In genomic region chrX:154348646-154349358, GRCh38 we compare ENCODE assay signal across 15 cellular contexts. TPM values are rescaled to one million over a fixed set of nuclear protein-coding genes. Genes with fewer than 3 reads are reported as not detected.
DNase-seq lines count a peak whose midpoint lies in the region; ATAC-seq, FAIRE-seq and TF ChIP-seq lines count a peak whose summit lies in the region.
"Had no signal": no experiment of that assay in that cellular context is flagged by ENCODE, and none has a peak within 500 bp of the region (broad histone marks: within the 10 kb centered on the region; RNA-seq: fewer than 3 reads in every experiment).

No MANE protein-coding gene starts in this region.

- H2AK5ac ChIP-seq in H1 (ENCODE audit: low read depth, low read length), result no peak overlapping the region

- TF ChIP-seq CTCF in H1 (IDR thresholded peaks at IDR 0.05; ENCODE audit: control extremely low read depth in 1 of 3, insufficient read depth in 1 of 3, low read depth in 1 of 3, low read length in 3 of 3) (no peak), progenitor cell of endocrine pancreas (IDR thresholded peaks at IDR 0.05; ENCODE audit: unreplicated experiment) (no peak), foreskin keratinocyte (conservative IDR thresholded peaks at IDR 0.05) (no peak)

- no peak overlapping the region for H2BK20ac ChIP-seq in H1 (ENCODE audit: low read length)

- peaks cover 3% of the 10 kb centered on the region for H3K9me3 Mint-ChIP-seq in progenitor cell of endocrine pancreas (ENCODE audit: low read depth)
- H3K9me3 Mint-ChIP-seq: activated T-cell treated with anti-CD3 and anti-CD28 coated beads, Interleukin-2, amount 50 U/mL, for 72 hours; stimulated activated naive CD8-positive, alpha-beta T cell treated with anti-CD3 and anti-CD28 coated beads, Interleukin-15, Interleukin-2, amounts not matched to agents 100 ng/mL and 50 ng/mL, for 24 hours had no signal

- ATAC-seq in foreskin keratinocyte (no peak), GM18861 (IDR thresholded peaks at IDR 0.05; ENCODE audit: unreplicated experiment) (no peak)
- ATAC-seq: activated T-cell treated with anti-CD3 and anti-CD28 coated beads, Interleukin-2, amount 50 U/mL, for 72 hours had no signal

- H3K27me3 Mint-ChIP-seq in progenitor cell of endocrine pancreas, result no peaks in the 10 kb centered on the region
- H3K27me3 Mint-ChIP-seq: stimulated activated naive CD8-positive, alpha-beta T cell treated with anti-CD3 and anti-CD28 coated beads, Interleukin-15, Interleukin-2, amounts not matched to agents 100 ng/mL and 50 ng/mL, for 24 hours had no signal

- no peak overlapping the region for H2BK5ac ChIP-seq in H1 (ENCODE audit: low read depth, low read length)

- no peak overlapping the region for H3K4me3 ChIP-seq in H1 (ENCODE audit: extremely low read depth in 1 of 4, insufficient read depth in 2 of 4, low read depth in 3 of 4, low read length in 4 of 4)

- H3K18ac ChIP-seq in H1 (ENCODE audit: extremely low read depth, low read length), result no peak overlapping the region

- H2AFZ ChIP-seq in H1 (ENCODE audit: low read length), result no peak overlapping the region

- no peaks in the 10 kb centered on the region for H3K79me2 ChIP-seq in H1 (ENCODE audit: control insufficient read depth in 1 of 2, insufficient read depth in 2 of 2, low read length in 2 of 2)

- peaks cover 4% of the 10 kb centered on the region for H3K36me3 Mint-ChIP-seq in progenitor cell of endocrine pancreas (ENCODE audit: insufficient read depth)

- TF ChIP-seq RAD21 in H1 (IDR thresholded peaks at IDR 0.05 in 1 of 2, conservative IDR thresholded peaks at IDR 0.05 in 1 of 2; ENCODE audit: low read depth in 2 of 2, low read length in 2 of 2), result no peak

- no peak overlapping the region for H4K8ac ChIP-seq in H1 (ENCODE audit: extremely low read depth, insufficient read depth, low read length)

- H3K9me3 ChIP-seq in H1 (ENCODE audit: insufficient read depth in 2 of 2, low read depth in 1 of 2, low read length in 1 of 2), result no peaks in the 10 kb centered on the region

- CTCF ChIA-PET in H1 (lab: Charles Lee; ENCODE audit: partially characterized antibody), result interaction anchor here (0.8 to 1.5 kb wide), 3 partner anchors 14 to 25 kb away, joined by 3 to 6 read pairs (median 3); no protein-coding TSS in a partner anchor

- no peak overlapping the region for H2BK12ac ChIP-seq in H1 (ENCODE audit: low read depth, low read length)

- no peak overlapping the region for H2BK15ac ChIP-seq in H1 (ENCODE audit: low read length)

- H3K27ac ChIP-seq in H1 (ENCODE audit: low read depth, low read length), result no peak overlapping the region
- no peak overlapping the region for H3K27ac ChIP-seq in foreskin keratinocyte

- H3K9ac ChIP-seq in H1 (replicated peaks in 1 of 4; ENCODE audit: extremely low read depth in 1 of 4, low read depth in 3 of 4, low read length in 3 of 4), result no peak overlapping the region

- H3K36me3 ChIP-seq in H1 (ENCODE audit: control insufficient read depth in 2 of 4, insufficient read depth in 4 of 4, low read length in 3 of 4), result peaks cover 26 to 57% (median 48%) of the 10 kb centered on the region in 4 experiments

- H2BK120ac ChIP-seq in H1 (replicated peaks; ENCODE audit: low read depth, low read length), result no peak overlapping the region

- no peaks in the 10 kb centered on the region for H3K79me1 ChIP-seq in H1 (ENCODE audit: low read depth, low read length)

- H3K56ac ChIP-seq in H1 (replicated peaks; ENCODE audit: insufficient read length, low read depth, low read length), result no peak overlapping the region

- POLR2A ChIA-PET in H1 (lab: Charles Lee; ENCODE audit: partially characterized antibody), result interaction anchor here (1.0 to 15.6 kb wide), 10 partner anchors 9 to 115 kb away, joined by 3 to 348 read pairs (median 11); partner anchors contain the start of genes EMD, FLNA and RPL10

- no peak overlapping the region for H3K14ac ChIP-seq in H1 (ENCODE audit: insufficient read length)

- no peak overlapping the region for H4K5ac ChIP-seq in H1 (ENCODE audit: insufficient read length, low read depth, low read length)

- no peak overlapping the region for H3K23ac ChIP-seq in H1 (ENCODE audit: insufficient read length)

- H3K4me3 Mint-ChIP-seq in progenitor cell of endocrine pancreas (ENCODE audit: low read depth), result no peak overlapping the region
- H3K4me3 Mint-ChIP-seq: H9; stimulated activated naive CD8-positive, alpha-beta T cell treated with anti-CD3 and anti-CD28 coated beads, Interleukin-15, Interleukin-2, amounts not matched to agents 100 ng/mL and 50 ng/mL, for 24 hours had no signal

- H3K27ac Mint-ChIP-seq in progenitor cell of endocrine pancreas, result peak overlapping the region; percentile 24
- H3K27ac Mint-ChIP-seq: activated T-cell treated with anti-CD3 and anti-CD28 coated beads, Interleukin-2, amount 50 U/mL, for 72 hours had no signal

- TF ChIP-seq EP300 in H1 (IDR thresholded peaks at IDR 0.05; ENCODE audit: borderline replicate concordance in 1 of 2, low read depth in 2 of 2, low read length in 2 of 2), result no peak

- WGBS in H1 (ENCODE audit: extremely low coverage in 1 of 2, insufficient coverage in 1 of 2, insufficient read length in 1 of 2, insufficient replicate concordance in 2 of 2, low coverage in 1 of 2, low lambda C conversion rate in 2 of 2, missing lambda C conversion rate in 1 of 2), 2 experiments, result 87% methylated on average over 17 of the region's 24 CpGs; no CpG with 5 or more reads in 1 of the 2 experiments

- peaks cover 0 to 19% of the 10 kb centered on the region in 2 experiments for H4K20me1 ChIP-seq in H1 (replicated peaks in 1 of 2; ENCODE audit: control insufficient read depth in 1 of 2, insufficient read depth in 2 of 2, low read length in 2 of 2)

- H3K23me2 ChIP-seq in H1 (ENCODE audit: low read depth, low read length), result no peaks in the 10 kb centered on the region

- H3K4ac ChIP-seq in H1 (replicated peaks; ENCODE audit: insufficient read length, low read depth, low read length), result no peak overlapping the region

- H3K4me1 ChIP-seq in H1 (replicated peaks in 1 of 4; ENCODE audit: control insufficient read depth in 3 of 4, insufficient read depth in 4 of 4, low read length in 3 of 4) (no peaks in the 10 kb centered on the region), foreskin keratinocyte (no peaks in the 10 kb centered on the region)

- H3K27me3 ChIP-seq in H1 (replicated peaks in 1 of 4; ENCODE audit: control insufficient read depth in 3 of 4, extremely low read depth in 1 of 4, insufficient read depth in 3 of 4, low read length in 3 of 4) (no peaks in the 10 kb centered on the region), foreskin keratinocyte (no peaks in the 10 kb centered on the region)

- H3K4me1 Mint-ChIP-seq in progenitor cell of endocrine pancreas (ENCODE audit: low read depth), result no peaks in the 10 kb centered on the region

- no peak overlapping the region for H3K4me2 ChIP-seq in H1 (ENCODE audit: insufficient read depth in 1 of 2, low read depth in 2 of 2, low read length in 2 of 2)

- FAIRE-seq in H1 (lab: Jason Lieb, UNC), result no peak

- 0 out of 3 replicates have a peak, but pooled peaks of 1 of the 2 experiments have one; percentile 32 for TF ChIP-seq POLR2A in H1 (IDR thresholded peaks at IDR 0.05; ENCODE audit: control extremely low read depth in 1 of 2, low read depth in 2 of 2, low read length in 2 of 2)

- DNase-seq in activated CD4-positive, alpha-beta T cell treated with anti-CD3 and anti-CD28 coated beads, Interleukin-2, amount 50 U/mL, for 1 hour, result peak; percentile 0
- DNase-seq in activated CD4-positive, alpha-beta T cell treated with anti-CD3 and anti-CD28 coated beads for 1 hour, result no peak
- DNase-seq in HK-2 (ENCODE audit: unreplicated experiment), result peak; percentile 31
- no peak for DNase-seq in H1 (ENCODE audit: low read depth in 1 of 2, low spot score in 2 of 2)
- DNase-seq in progenitor cell of endocrine pancreas (ENCODE audit: low spot score, unreplicated experiment), result no peak
- DNase-seq in foreskin keratinocyte, result no peak
- DNase-seq in kidney glomerular epithelial cell (lab: John Stamatoyannopoulos, UW), result no peak
- DNase-seq: activated T-cell treated with anti-CD3 and anti-CD28 coated beads, Interleukin-2, amount 50 U/mL, for 72 hours; H9; KBM-7; NCI-H2081; stimulated activated CD4-positive, alpha-beta T cell treated with anti-CD3 and anti-CD28 coated beads, Interleukin-1b, Interleukin-23, amount 100 ng/mL, for 48 hours had no signal

- no peak overlapping the region for H4K91ac ChIP-seq in H1 (replicated peaks; ENCODE audit: insufficient read length, low read length)

RNA-seq across cellular contexts. Expression of gene FLNA, which starts 25.6 kb away (rescaled TPM):
- total RNA-seq in H1 (2021; fragmentation: NEBNext Ultra II Directional; extraction: Animal tissue kit (Norgen Biotek cat#: 25700)), result 925 and 957 TPM in 2 replicates
- polyA plus RNA-seq in H1 (2011; rRNA removed) (315 and 451 TPM in 2 replicates), foreskin keratinocyte (1,552 and 1,648 TPM in 2 replicates)
- 251 TPM for polyA plus RNA-seq in H1 (2011; cell fraction: cytosol; rRNA removed)
- 1,759 TPM for polyA plus RNA-seq in H1 (2011; cell fraction: nucleus; rRNA removed)
- 767 to 1,094 TPM (median 1,076 TPM) in 4 replicates for polyA plus RNA-seq in H1 (2012, experiment 1 of 2)
- 883 TPM for polyA plus RNA-seq in H1 (2012, experiment 2 of 2)
- polyA plus RNA-seq in H1 (2013, experiment 1 of 2), result 705 TPM
- 715 TPM for polyA plus RNA-seq in H1 (2013, experiment 2 of 2)
- 1,078 and 1,259 TPM in 2 replicates for polyA minus RNA-seq in H1 (2011; rRNA and poly(A)+ RNA removed)
- 972 TPM for polyA minus RNA-seq in H1 (2011; cell fraction: cytosol; rRNA and poly(A)+ RNA removed)
- 786 TPM for polyA minus RNA-seq in H1 (2011; cell fraction: nucleus; rRNA and poly(A)+ RNA removed)
- total RNA-seq in progenitor cell of endocrine pancreas (765 and 777 TPM in 2 replicates), foreskin keratinocyte (1,667 and 1,680 TPM in 2 replicates)

RNA-seq across cellular contexts. Expression of gene EMD, which starts 30.3 kb away (rescaled TPM):
- total RNA-seq in H1 (2021; fragmentation: NEBNext Ultra II Directional; extraction: Animal tissue kit (Norgen Biotek cat#: 25700)), result 104 and 109 TPM in 2 replicates
- polyA plus RNA-seq in H1 (2011; rRNA removed), result 45.5 and 128 TPM in 2 replicates
- 88.6 TPM for polyA plus RNA-seq in H1 (2011; cell fraction: cytosol; rRNA removed)
- polyA plus RNA-seq in H1 (2011; cell fraction: nucleus; rRNA removed), result 218 TPM
- 84.6 to 114 TPM (median 106 TPM) in 4 replicates for polyA plus RNA-seq in H1 (2012, experiment 1 of 2)
- polyA plus RNA-seq in H1 (2012, experiment 2 of 2), result 104 TPM
- polyA plus RNA-seq in H1 (2013, experiment 1 of 2), result 71.7 TPM
- polyA plus RNA-seq in H1 (2013, experiment 2 of 2), result 72.0 TPM
- polyA minus RNA-seq in H1 (2011; rRNA and poly(A)+ RNA removed), result 21.4 and 56.1 TPM in 2 replicates
- 62.9 TPM for polyA minus RNA-seq in H1 (2011; cell fraction: cytosol; rRNA and poly(A)+ RNA removed)
- polyA minus RNA-seq in H1 (2011; cell fraction: nucleus; rRNA and poly(A)+ RNA removed), result 71.8 TPM
- 42.5 and 45.9 TPM in 2 replicates for total RNA-seq in progenitor cell of endocrine pancreas
- 45.8 and 48.5 TPM in 2 replicates for total RNA-seq in foreskin keratinocyte
- 121 and 128 TPM in 2 replicates for polyA plus RNA-seq in foreskin keratinocyte

RNA-seq across cellular contexts. Expression of gene RPL10, which starts 49.4 kb away (rescaled TPM):
- 2,633 and 2,739 TPM in 2 replicates for total RNA-seq in H1 (2021; fragmentation: NEBNext Ultra II Directional; extraction: Animal tissue kit (Norgen Biotek cat#: 25700))
- polyA plus RNA-seq in H1 (2011; rRNA removed), result 4,127 and 4,293 TPM in 2 replicates
- polyA plus RNA-seq in H1 (2011; cell fraction: cytosol; rRNA removed), result 5,761 TPM
- 3,153 TPM for polyA plus RNA-seq in H1 (2011; cell fraction: nucleus; rRNA removed)
- polyA plus RNA-seq in H1 (2012, experiment 1 of 2), result 3,130 to 3,861 TPM (median 3,536 TPM) in 4 replicates
- 7,339 TPM for polyA plus RNA-seq in H1 (2012, experiment 2 of 2)
- 3,375 TPM for polyA plus RNA-seq in H1 (2013, experiment 1 of 2)
- polyA plus RNA-seq in H1 (2013, experiment 2 of 2), result 3,168 TPM
- 1,237 and 1,471 TPM in 2 replicates for polyA minus RNA-seq in H1 (2011; rRNA and poly(A)+ RNA removed)
- polyA minus RNA-seq in H1 (2011; cell fraction: cytosol; rRNA and poly(A)+ RNA removed), result 1,290 TPM
- polyA minus RNA-seq in H1 (2011; cell fraction: nucleus; rRNA and poly(A)+ RNA removed), result 850 TPM
- 2,364 and 2,443 TPM in 2 replicates for total RNA-seq in progenitor cell of endocrine pancreas
- total RNA-seq in foreskin keratinocyte, result 2,470 and 2,821 TPM in 2 replicates
- polyA plus RNA-seq in foreskin keratinocyte, result 4,650 and 4,901 TPM in 2 replicates

RNA-seq across cellular contexts. Expression of gene TKTL1, which starts 53.2 kb away (rescaled TPM):
- not detected in 2 replicates for total RNA-seq in H1 (2021; fragmentation: NEBNext Ultra II Directional; extraction: Animal tissue kit (Norgen Biotek cat#: 25700))
- polyA plus RNA-seq in H1 (2011; rRNA removed), result 0.03 and 0.05 TPM in 2 replicates
- 0.03 TPM for polyA plus RNA-seq in H1 (2011; cell fraction: cytosol; rRNA removed)
- not detected for polyA plus RNA-seq in H1 (2011; cell fraction: nucleus; rRNA removed)
- polyA plus RNA-seq in H1 (2012, experiment 1 of 2), result not detected in 4 replicates
- polyA plus RNA-seq in H1 (2012, experiment 2 of 2), result not detected
- polyA plus RNA-seq in H1 (2013, experiment 1 of 2), result not detected
- 0.02 TPM for polyA plus RNA-seq in H1 (2013, experiment 2 of 2)
- 0.27 TPM in 1 of 2 replicates, not detected in the other for polyA minus RNA-seq in H1 (2011; rRNA and poly(A)+ RNA removed)
- not detected for polyA minus RNA-seq in H1 (2011; cell fraction: cytosol; rRNA and poly(A)+ RNA removed)
- polyA minus RNA-seq in H1 (2011; cell fraction: nucleus; rRNA and poly(A)+ RNA removed), result not detected
- total RNA-seq in progenitor cell of endocrine pancreas, result not detected in 2 replicates
- total RNA-seq in foreskin keratinocyte, result not detected in 2 replicates
- not detected in 2 replicates for polyA plus RNA-seq in foreskin keratinocyte
- total RNA-seq: G401, H9 had no signal

RNA-seq across cellular contexts. Expression of gene TEX28, which starts 53.9 kb away (rescaled TPM):
- total RNA-seq in H1 (2021; fragmentation: NEBNext Ultra II Directional; extraction: Animal tissue kit (Norgen Biotek cat#: 25700)), result not detected in 2 replicates
- polyA plus RNA-seq in H1 (2011; rRNA removed) (not detected in 2 replicates), foreskin keratinocyte (not detected in 2 replicates)
- polyA plus RNA-seq in H1 (2011; cell fraction: cytosol; rRNA removed), result not detected
- not detected for polyA plus RNA-seq in H1 (2011; cell fraction: nucleus; rRNA removed)
- not detected in 4 replicates for polyA plus RNA-seq in H1 (2012, experiment 1 of 2)
- polyA plus RNA-seq in H1 (2012, experiment 2 of 2), result not detected
- not detected for polyA plus RNA-seq in H1 (2013, experiment 1 of 2)
- not detected for polyA plus RNA-seq in H1 (2013, experiment 2 of 2)
- not detected in 2 replicates for polyA minus RNA-seq in H1 (2011; rRNA and poly(A)+ RNA removed)
- not detected for polyA minus RNA-seq in H1 (2011; cell fraction: cytosol; rRNA and poly(A)+ RNA removed)
- not detected for polyA minus RNA-seq in H1 (2011; cell fraction: nucleus; rRNA and poly(A)+ RNA removed)
- total RNA-seq in progenitor cell of endocrine pancreas (not detected in 2 replicates), foreskin keratinocyte (not detected in 2 replicates)
- total RNA-seq: activated T-cell treated with anti-CD3 and anti-CD28 coated beads, Interleukin-2, amount 50 U/mL, for 72 hours; G401; H9 had no signal

Comparison
In these comparisons a context has a peak if more than half of its experiments do, and no peak if none do; other contexts are left out.
1. DNase-seq: peak in activated CD4-positive, alpha-beta T cell treated with anti-CD3 and anti-CD28 coated beads, Interleukin-2, amount 50 U/mL, for 1 hour (single experiment) and HK-2 (single experiment); none in activated CD4-positive, alpha-beta T cell treated with anti-CD3 and anti-CD28 coated beads for 1 hour (single experiment), H1 (0 of 2), progenitor cell of endocrine pancreas (single experiment), foreskin keratinocyte (0 of 2) and kidney glomerular epithelial cell (single experiment).